In genomic region chr15:39828374-39828931, GRCh38 we compare ENCODE assay signal across 12 cellular contexts. TPM values are rescaled to one million over a fixed set of nuclear protein-coding genes. Genes with fewer than 3 reads are reported as not detected.
DNase-seq lines count a peak whose midpoint lies in the region; ATAC-seq and TF ChIP-seq lines count a peak whose summit lies in the region.
"Had no signal": no experiment of that assay in that cellular context is flagged by ENCODE, and none has a peak within 500 bp of the region (broad histone marks: within the 10 kb centered on the region; RNA-seq: fewer than 3 reads in every experiment).

No MANE protein-coding gene starts in this region.

- peaks cover 2% of the 10 kb centered on the region for H3K27me3 Mint-ChIP-seq in endothelial cell (ENCODE audit: unreplicated experiment)

- H3K9me3 ChIP-seq in BE2C: no peaks in the 10 kb centered on the region; the same call in 1 of the 2 replicates
- H3K9me3 ChIP-seq in MG63: no peaks in the 10 kb centered on the region; the same call in 1 of the 2 replicates

- H3K27me3 ChIP-seq in BE2C: no peaks in the 10 kb centered on the region
- H3K27me3 ChIP-seq in MG63: no peaks in the 10 kb centered on the region

- H3K4me3 ChIP-seq in BE2C (ENCODE audit: low read depth, low read length) (no peak overlapping the region), MG63 (no peak overlapping the region)
- H3K4me3 ChIP-seq: SK-N-MC had no signal

- H3K4me1 Mint-ChIP-seq in endothelial cell (ENCODE audit: unreplicated experiment): no peaks in the 10 kb centered on the region

- no peak overlapping the region for H3K27ac Mint-ChIP-seq in endothelial cell (ENCODE audit: unreplicated experiment)
- H3K27ac Mint-ChIP-seq: CD4-positive, alpha-beta T cell had no signal

- H3K4me3 Mint-ChIP-seq in endothelial cell (ENCODE audit: unreplicated experiment): no peak overlapping the region
- H3K4me3 Mint-ChIP-seq: CD4-positive, alpha-beta T cell had no signal

- no peaks in the 10 kb centered on the region for H3K36me3 ChIP-seq in BE2C
- peaks cover 4% of the 10 kb centered on the region for H3K36me3 ChIP-seq in MG63

- no peaks in the 10 kb centered on the region for H3K4me1 ChIP-seq in BE2C

- TF ChIP-seq CTCF in BE2C (IDR thresholded peaks at IDR 0.05; ENCODE audit: low read depth, low read length): no peak
- no peak for TF ChIP-seq CTCF in endothelial cell (IDR thresholded peaks at IDR 0.05; ENCODE audit: unreplicated experiment)

- ATAC-seq in left lobe of liver (peak; percentile 96), HG03460 (IDR thresholded peaks at IDR 0.05; ENCODE audit: unreplicated experiment) (no peak)

- no peaks in the 10 kb centered on the region for H3K9me3 Mint-ChIP-seq in endothelial cell (ENCODE audit: unreplicated experiment)
- H3K9me3 Mint-ChIP-seq: CD4-positive, alpha-beta T cell had no signal

- DNase-seq in BE2C (peak; percentile 53), MG63 (peak; percentile 59), amniotic epithelial cell (ENCODE audit: low read depth) (peak; percentile 87), left lobe of liver (ENCODE audit: low spot score) (peak; percentile 78), CD1c-positive myeloid dendritic cell (ENCODE audit: extremely low spot score) (no peak), endothelial cell (ENCODE audit: low spot score) (no peak)
- no peak for DNase-seq in stimulated activated CD4-positive, alpha-beta T cell treated with anti-CD3 and anti-CD28 coated beads, Interleukin-1b, Interleukin-23, amount 100 ng/mL, for 48 hours
- DNase-seq: CD4-positive, alpha-beta T cell; islet precursor cell; stimulated activated CD4-positive, alpha-beta T cell treated with anti-CD3 and anti-CD28 coated beads, Interleukin-15, amount 100 ng/mL, for 24 hours had no signal

- H3K36me3 Mint-ChIP-seq in endothelial cell (ENCODE audit: low read depth, unreplicated experiment): no peaks in the 10 kb centered on the region

RNA-seq across cellular contexts. Expression of gene FSIP1, which starts 45.8 kb away (rescaled TPM):
- 0.15 TPM for polyA plus RNA-seq in BE2C (2012; ENCODE audit: insufficient read depth, insufficient read length, low read depth)
- total RNA-seq in MG63 (2014; rRNA removed; shearing (Covaris generic); ENCODE audit: low replicate concordance): 2.0 and 3.3 TPM in 2 replicates
- total RNA-seq in left lobe of liver (not detected), endothelial cell (ENCODE audit: unreplicated experiment) (0.41 TPM)

Comparison
In these comparisons a context has a peak if more than half of its experiments do, and no peak if none do; other contexts are left out.
1. DNase-seq: peak in BE2C (single experiment), MG63 (single experiment), amniotic epithelial cell (single experiment) and left lobe of liver (single experiment); none in stimulated activated CD4-positive, alpha-beta T cell treated with anti-CD3 and anti-CD28 coated beads, Interleukin-1b, Interleukin-23, amount 100 ng/mL, for 48 hours (single experiment), CD1c-positive myeloid dendritic cell (single experiment) and endothelial cell (single experiment).